In genomic region chr3:177201707-177202397, GRCh38 we compare ENCODE assay signal across 8 cellular contexts. TPM values are rescaled to one million over a fixed set of nuclear protein-coding genes. Genes with fewer than 3 reads are reported as not detected.
DNase-seq lines count a peak whose midpoint lies in the region; ATAC-seq, FAIRE-seq and TF ChIP-seq lines count a peak whose summit lies in the region.

No MANE protein-coding gene starts in this region.

- CTCF ChIA-PET in GM12878 (lab: Yijun Ruan, JAX): interaction anchor here (0.9 kb wide), 1 partner anchor 14 kb away, joined by 3 read pairs; no protein-coding TSS in a partner anchor

- FAIRE-seq in GM12878 (lab: Jason Lieb, UNC): peak; percentile 95

- TF ChIP-seq POLR2A in GM12878 (IDR thresholded peaks at IDR 0.05; ENCODE audit: low read depth, low read length): no peak

- H4K20me1 ChIP-seq in GM12878 (ENCODE audit: control insufficient read depth, insufficient read depth): no peaks in the 10 kb centered on the region

- peak; percentile 94 for DNase-seq in RPMI7951 (ENCODE audit: low read depth)
- DNase-seq in GM12878 (ENCODE audit: low read depth, low spot score): peak; percentile 89
- peak; percentile 7 to 34 for DNase-seq in stimulated activated CD8-positive, alpha-beta memory T cell treated with anti-CD3 and anti-CD28 coated beads, Interleukin-15, amount 100 ng/mL, for 4 hours (ENCODE audit: low read depth in 2 of 2)
- DNase-seq in cortex of kidney (lab: John Stamatoyannopoulos, UW): no peak
- DNase-seq in SHP77 (lab: John Stamatoyannopoulos, UW): no peak
- no peak for DNase-seq in DMS 273 (lab: John Stamatoyannopoulos, UW; ENCODE audit: unreplicated experiment)

- H3K27me3 ChIP-seq in GM12878 (replicated peaks in 1 of 2; ENCODE audit: control insufficient read depth in 2 of 2, insufficient read depth in 2 of 2, low read length in 1 of 2): no peaks in the 10 kb centered on the region

- POLR2A ChIA-PET in GM12878 (lab: Charles Lee): interaction anchor here (0.7 kb wide), 1 partner anchor 998 kb away, joined by 7 read pairs; no protein-coding TSS in a partner anchor

- in situ Hi-C loops in GM12878 (cut with MboI): no loop called here

- H2AFZ ChIP-seq in GM12878 (ENCODE audit: control insufficient read depth, low read depth, low read length): no peak overlapping the region

- RAD21 ChIA-PET in GM12878 (lab: Charles Lee; ENCODE audit: unreplicated experiment): interaction anchor here (0.6 to 2.3 kb wide), 4 partner anchors 57 to 156 kb away, joined by 3 to 6 read pairs (median 4); no protein-coding TSS in a partner anchor

- H3K4me1 ChIP-seq in GM12878 (ENCODE audit: control insufficient read depth, insufficient read depth, low read length): peaks cover 19% of the 10 kb centered on the region

- peak overlapping the region; percentile 32 for H3K4me2 ChIP-seq in GM12878 (ENCODE audit: control insufficient read depth, insufficient read depth)

- TF ChIP-seq RAD21 in GM12878 (IDR thresholded peaks at IDR 0.05; ENCODE audit: insufficient read depth, low read depth, low read length): 0 out of 2 replicates have a peak, but pooled peaks have one; percentile 27

- no peaks in the 10 kb centered on the region for H3K36me3 ChIP-seq in GM12878 (ENCODE audit: control insufficient read depth in 2 of 2, insufficient read depth in 2 of 2, low read length in 1 of 2)

- no peaks in the 10 kb centered on the region for H3K79me2 ChIP-seq in GM12878 (ENCODE audit: control insufficient read depth, insufficient read depth, low read length)

- ATAC-seq in GM18517 (IDR thresholded peaks at IDR 0.05; ENCODE audit: unreplicated experiment): peak; percentile 87
- ATAC-seq in HG02870 (IDR thresholded peaks at IDR 0.05; ENCODE audit: unreplicated experiment): peak; percentile 78
- peak; percentile 89 for ATAC-seq in GM12878

- SMC1A ChIA-PET in GM12878 (lab: Charles Lee; ENCODE audit: uncharacterized antibody, unreplicated experiment): interaction anchor here (0.6 to 1.8 kb wide), 7 partner anchors 9 to 159 kb away, joined by 3 to 6 read pairs (median 3); no protein-coding TSS in a partner anchor

- intact Hi-C loops in GM12878 (cut with micrococcal nuclease; ENCODE audit: unreplicated experiment): loop anchor here (1.0 kb wide), 1 partner anchor 156 kb away; no protein-coding TSS in a partner anchor

- no peak for TF ChIP-seq CTCF in GM12878 (IDR thresholded peaks at IDR 0.05 in 2 of 3, conservative IDR thresholded peaks at IDR 0.05 in 1 of 3; ENCODE audit: control insufficient read depth in 2 of 3, extremely low read depth in 1 of 3, insufficient read depth in 1 of 3, low read depth in 3 of 3, low read length in 3 of 3)

- H3K9me3 ChIP-seq in GM12878 (replicated peaks; ENCODE audit: control insufficient read depth, insufficient read depth, low read length): no peaks in the 10 kb centered on the region; the same call in 1 of the 3 replicates

- no TSS peak for BruUV-seq in GM12878 (replicated peaks; lab: Mats Ljungman, UMichigan)

- peak in 1 of 2 experiments; percentile 80; a peak in 3 of 4 replicates for TF ChIP-seq EP300 in GM12878 (IDR thresholded peaks at IDR 0.05; ENCODE audit: borderline replicate concordance in 1 of 2, control insufficient read depth in 1 of 2, low read depth in 2 of 2, low read length in 2 of 2)

- 3% methylated on average over 8 of the region's 8 CpGs for WGBS in GM12878 (ENCODE audit: insufficient coverage, insufficient replicate concordance, low lambda C conversion rate, missing lambda C conversion rate)

- peak overlapping the region; percentile 54 for H3K27ac ChIP-seq in GM12878 (ENCODE audit: control insufficient read depth, insufficient read depth)

- no peak overlapping the region for H3K4me3 ChIP-seq in GM12878

- H3K9ac ChIP-seq in GM12878 (ENCODE audit: control insufficient read depth, insufficient read depth, low read length): no peak overlapping the region

TF ChIP-seq in GM12878, 131 proteins besides CTCF, POLR2A, EP300 and RAD21 (continues in another document):
- no peak for TF ChIP-seq ZNF274 (IDR thresholded peaks at IDR 0.05; ENCODE audit: insufficient read depth, insufficient read length)
- TF ChIP-seq, protein P1, sequence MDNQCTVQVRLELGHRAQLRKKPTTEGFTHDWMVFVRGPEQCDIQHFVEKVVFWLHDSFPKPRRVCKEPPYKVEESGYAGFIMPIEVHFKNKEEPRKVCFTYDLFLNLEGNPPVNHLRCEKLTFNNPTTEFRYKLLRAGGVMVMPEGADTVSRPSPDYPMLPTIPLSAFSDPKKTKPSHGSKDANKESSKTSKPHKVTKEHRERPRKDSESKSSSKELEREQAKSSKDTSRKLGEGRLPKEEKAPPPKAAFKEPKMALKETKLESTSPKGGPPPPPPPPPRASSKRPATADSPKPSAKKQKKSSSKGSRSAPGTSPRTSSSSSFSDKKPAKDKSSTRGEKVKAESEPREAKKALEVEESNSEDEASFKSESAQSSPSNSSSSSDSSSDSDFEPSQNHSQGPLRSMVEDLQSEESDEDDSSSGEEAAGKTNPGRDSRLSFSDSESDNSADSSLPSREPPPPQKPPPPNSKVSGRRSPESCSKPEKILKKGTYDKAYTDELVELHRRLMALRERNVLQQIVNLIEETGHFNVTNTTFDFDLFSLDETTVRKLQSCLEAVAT (IDR thresholded peaks at IDR 0.05): peak; percentile 60
- peak; percentile 25; the same call in 1 of the 2 replicates for TF ChIP-seq PML (IDR thresholded peaks at IDR 0.05; ENCODE audit: low read length)
- TF ChIP-seq, protein P2, sequence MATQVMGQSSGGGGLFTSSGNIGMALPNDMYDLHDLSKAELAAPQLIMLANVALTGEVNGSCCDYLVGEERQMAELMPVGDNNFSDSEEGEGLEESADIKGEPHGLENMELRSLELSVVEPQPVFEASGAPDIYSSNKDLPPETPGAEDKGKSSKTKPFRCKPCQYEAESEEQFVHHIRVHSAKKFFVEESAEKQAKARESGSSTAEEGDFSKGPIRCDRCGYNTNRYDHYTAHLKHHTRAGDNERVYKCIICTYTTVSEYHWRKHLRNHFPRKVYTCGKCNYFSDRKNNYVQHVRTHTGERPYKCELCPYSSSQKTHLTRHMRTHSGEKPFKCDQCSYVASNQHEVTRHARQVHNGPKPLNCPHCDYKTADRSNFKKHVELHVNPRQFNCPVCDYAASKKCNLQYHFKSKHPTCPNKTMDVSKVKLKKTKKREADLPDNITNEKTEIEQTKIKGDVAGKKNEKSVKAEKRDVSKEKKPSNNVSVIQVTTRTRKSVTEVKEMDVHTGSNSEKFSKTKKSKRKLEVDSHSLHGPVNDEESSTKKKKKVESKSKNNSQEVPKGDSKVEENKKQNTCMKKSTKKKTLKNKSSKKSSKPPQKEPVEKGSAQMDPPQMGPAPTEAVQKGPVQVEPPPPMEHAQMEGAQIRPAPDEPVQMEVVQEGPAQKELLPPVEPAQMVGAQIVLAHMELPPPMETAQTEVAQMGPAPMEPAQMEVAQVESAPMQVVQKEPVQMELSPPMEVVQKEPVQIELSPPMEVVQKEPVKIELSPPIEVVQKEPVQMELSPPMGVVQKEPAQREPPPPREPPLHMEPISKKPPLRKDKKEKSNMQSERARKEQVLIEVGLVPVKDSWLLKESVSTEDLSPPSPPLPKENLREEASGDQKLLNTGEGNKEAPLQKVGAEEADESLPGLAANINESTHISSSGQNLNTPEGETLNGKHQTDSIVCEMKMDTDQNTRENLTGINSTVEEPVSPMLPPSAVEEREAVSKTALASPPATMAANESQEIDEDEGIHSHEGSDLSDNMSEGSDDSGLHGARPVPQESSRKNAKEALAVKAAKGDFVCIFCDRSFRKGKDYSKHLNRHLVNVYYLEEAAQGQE (IDR thresholded peaks at IDR 0.05; ENCODE audit: low read depth, low read length): no peak
- TF ChIP-seq KLF5 (IDR thresholded peaks at IDR 0.05; ENCODE audit: partially characterized antibody): no peak
- TF ChIP-seq IRF4 (IDR thresholded peaks at IDR 0.05; ENCODE audit: low read depth, low read length): peak; percentile 92
- TF ChIP-seq NBN (IDR thresholded peaks at IDR 0.05): no peak
- peak in 1 of 2 experiments; percentile 73; a peak in 1 of 4 replicates for TF ChIP-seq ETV6 (conservative IDR thresholded peaks at IDR 0.05 in 1 of 2, IDR thresholded peaks at IDR 0.05 in 1 of 2; ENCODE audit: borderline replicate concordance in 1 of 2, low read depth in 1 of 2)
- TF ChIP-seq YY1 (IDR thresholded peaks at IDR 0.05; ENCODE audit: low read depth, low read length): 0 out of 2 replicates have a peak, but pooled peaks have one; percentile 35
- TF ChIP-seq RUNX3 (IDR thresholded peaks at IDR 0.05; ENCODE audit: low read length): peak; percentile 98
- TF ChIP-seq POLR2AphosphoS5 (IDR thresholded peaks at IDR 0.05; ENCODE audit: low read length): no peak
- no peak for TF ChIP-seq RBBP5 (conservative IDR thresholded peaks at IDR 0.05)
- TF ChIP-seq CHD2 (IDR thresholded peaks at IDR 0.05; ENCODE audit: borderline replicate concordance, low read depth, low read length): no peak
- peak; percentile 86; the same call in 1 of the 2 replicates for TF ChIP-seq BCL11A (IDR thresholded peaks at IDR 0.05; ENCODE audit: low read depth, low read length)
- TF ChIP-seq FOXM1 (IDR thresholded peaks at IDR 0.05; ENCODE audit: low read depth, low read length): peak; percentile 70; the same call in 1 of the 2 replicates

RNA-seq across cellular contexts. Expression of gene TBL1XR1, which starts 4.6 kb away (rescaled TPM):
- total RNA-seq in RPMI7951 (2014; rRNA removed; shearing (Covaris generic)): 117 and 143 TPM in 2 replicates
- total RNA-seq in GM12878 (2013; cell fraction: nucleolus; rRNA removed): 54.8 and 56.7 TPM in 2 replicates
- total RNA-seq in GM12878 (2014; rRNA removed) (60.6 and 68.7 TPM in 2 replicates), GM12878 (2014; rRNA removed; fragmentation: Illumina TruSeq; extraction: Trizol) (72.2 and 78.9 TPM in 2 replicates), GM12878 (2021) (114 and 126 TPM in 2 replicates)
- polyA plus RNA-seq in GM12878 (2011; ENCODE audit: low read depth): 13.5 TPM
- polyA plus RNA-seq in GM12878 (2011; rRNA removed) (115 and 133 TPM in 2 replicates), GM12878 (2014; fragmentation: Illumina TruSeq; extraction: Trizol) (41.9 and 53.2 TPM in 2 replicates), GM12878 (2014; fragmentation: Nextera tagmentation; extraction: Ambion mirVana) (10 to 100 TPM; 13.0 to 77.5 TPM), GM12878 (2014; rRNA removed) (39.6 and 46.8 TPM in 2 replicates), GM12878 (2016; fragmentation: Nextera tagmentation; extraction: Ambion mirVana) (10 to 100 TPM; 56.8 to 60.1 TPM)
- polyA plus RNA-seq in GM12878 (2011; cell fraction: cytosol; rRNA removed): 27.6 and 44.4 TPM in 2 replicates
- 55.1 and 55.3 TPM in 2 replicates for polyA plus RNA-seq in GM12878 (2011; cell fraction: nucleus; rRNA removed)
- 31.5 and 35.2 TPM in 2 replicates for polyA plus RNA-seq in GM12878 (2012)
- polyA minus RNA-seq in GM12878 (2011; rRNA and poly(A)+ RNA removed): 233 and 383 TPM in 2 replicates
- polyA minus RNA-seq in GM12878 (2011; cell fraction: cytosol; rRNA and poly(A)+ RNA removed): 109 and 146 TPM in 2 replicates
- polyA minus RNA-seq in GM12878 (2011; cell fraction: nucleus; rRNA and poly(A)+ RNA removed): 58.4 and 117 TPM in 2 replicates

Comparison
In these comparisons a context has a peak if more than half of its experiments do, and no peak if none do; other contexts are left out.
1. DNase-seq: peak in RPMI7951 (single experiment), GM12878 (single experiment) and stimulated activated CD8-positive, alpha-beta memory T cell treated with anti-CD3 and anti-CD28 coated beads, Interleukin-15, amount 100 ng/mL, for 4 hours (2 of 2); none in cortex of kidney (single experiment), SHP77 (0 of 2) and DMS 273 (single experiment).
2. Peak in every context shown above with its lines, with median percentiles within 50 percentile points of each other: ATAC-seq.